8 cellular contexts compared by ENCODE assay signal in the genomic region with DNA sequence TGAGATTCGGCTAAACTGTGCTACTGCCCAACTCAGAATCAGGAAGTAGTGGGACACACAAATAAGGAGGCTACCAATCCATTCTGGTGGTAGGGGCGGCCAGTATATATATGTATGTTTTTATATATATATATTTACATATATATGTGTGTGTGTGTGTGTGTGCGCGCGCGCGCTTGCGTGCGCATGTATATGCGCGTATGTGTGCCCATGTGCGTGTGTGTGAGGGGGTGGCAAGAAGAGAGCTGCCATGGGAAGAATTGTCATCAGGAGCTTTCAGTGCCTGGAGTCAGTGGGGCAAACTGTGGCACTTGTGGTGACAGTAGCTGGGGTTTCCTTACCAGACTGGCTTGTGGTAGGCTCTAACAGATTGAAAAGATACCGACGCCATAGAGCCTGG. TPM values are rescaled to one million over a fixed set of nuclear protein-coding genes. Genes with fewer than 3 reads are reported as not detected.
"Had no signal": no experiment of that assay in that cellular context is flagged by ENCODE, and none has a peak within 500 bp of the region (broad histone marks: within the 10 kb centered on the region; RNA-seq: fewer than 3 reads in every experiment).

No MANE protein-coding gene starts in this region.

- H3K4me1 ChIP-seq: HAP-1 had no signal

- ATAC-seq: HCT116, HepG2 had no signal

- H3K27ac ChIP-seq: GM23248, HL-60 had no signal

- H3K36me3 ChIP-seq: HAP-1 had no signal

- H3K9ac ChIP-seq: GM23248 had no signal

- H3K9me3 ChIP-seq: HAP-1 had no signal

- DNase-seq: GM23248, GOT3, H7 had no signal

- H3K4me3 ChIP-seq: GM23248, HAP-1 had no signal

- H2AFZ ChIP-seq: GM23248 had no signal

RNA-seq across cellular contexts. Expression of a gene that starts 26.5 kb away (rescaled TPM):
- polyA plus RNA-seq: IgD-negative memory B cell had no signal
